18 cellular contexts compared by ENCODE assay signal in the genomic region with DNA sequence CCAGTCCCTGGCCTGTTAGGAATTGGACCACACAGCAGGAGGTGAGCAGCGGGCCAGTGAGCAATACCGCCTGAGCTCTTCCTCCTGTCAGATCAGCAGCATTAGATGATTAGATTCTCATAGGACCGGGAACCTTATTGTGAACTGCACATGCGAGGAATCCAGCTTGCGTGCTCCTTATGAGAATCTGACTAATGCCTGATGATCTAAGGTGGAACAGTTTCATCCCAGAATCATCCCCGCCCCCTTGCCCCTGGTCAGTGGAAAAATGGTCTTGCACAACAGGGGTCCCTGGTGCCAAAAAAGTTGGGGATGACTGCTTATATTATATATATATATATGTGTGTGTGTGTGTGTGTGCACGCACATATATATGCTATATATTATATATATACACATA.
DNase-seq lines count a peak whose midpoint lies in the region; ATAC-seq and TF ChIP-seq lines count a peak whose summit lies in the region.
"Had no signal": no experiment of that assay in that cellular context is flagged by ENCODE, and none has a peak within 500 bp of the region (broad histone marks: within the 10 kb centered on the region; RNA-seq: fewer than 3 reads in every experiment).

No MANE protein-coding gene starts in this region.

- TF ChIP-seq CTCF in IMR-90 (conservative IDR thresholded peaks at IDR 0.05; ENCODE audit: low read depth, low read length) (no peak), choroid plexus epithelial cell (conservative IDR thresholded peaks at IDR 0.05; ENCODE audit: low read depth, low read length) (no peak)

- DNase-seq in IMR-90: peak; percentile 76
- peak; percentile 33 for DNase-seq in choroid plexus epithelial cell (ENCODE audit: low read depth)
- DNase-seq in kidney tubule cell (ENCODE audit: low spot score): peak; percentile 44
- no peak for DNase-seq in NOMO-1 treated with DMSO at 0.1 percent for 48 hours (lab: John Stamatoyannopoulos, UW; ENCODE audit: unreplicated experiment)
- no peak for DNase-seq in activated naive CD4-positive, alpha-beta T cell treated with anti-CD3 and anti-CD28 coated beads, Interleukin-2, amount 50 U/mL, for 72 hours (ENCODE audit: low spot score in 2 of 2)
- DNase-seq: COR-L47, MG63, NCI-H1092, NCI-H146, NCI-H2081, NCI-H510A treated with DMSO at 0.1 percent for 48 hours, SHP77 treated with DMSO at 0.1 percent for 48 hours had no signal

- no peak overlapping the region for H3K4me2 ChIP-seq in IMR-90 (ENCODE audit: low read depth, low read length)
- H3K4me2 ChIP-seq: GM23338, KMS-11 had no signal

- POLR2A ChIA-PET in IMR-90 (lab: Charles Lee; ENCODE audit: unreplicated experiment): no interaction called here

- H3K27ac ChIP-seq in ACC112 (ENCODE audit: low read depth, low read length) (peak overlapping the region; percentile 9; the same call in 1 of the 2 replicates), IMR-90 (ENCODE audit: insufficient read depth, low read length) (no peak overlapping the region)
- H3K27ac ChIP-seq: C4-2B, KMS-11 had no signal

- H3K36me3 ChIP-seq in ACC112 (ENCODE audit: insufficient read depth, low read length): peaks cover 4% of the 10 kb centered on the region; the same call in 1 of the 2 replicates
- peaks cover 1% of the 10 kb centered on the region; the same call in 1 of the 2 replicates for H3K36me3 ChIP-seq in IMR-90 (ENCODE audit: control insufficient read depth, insufficient read depth, low read length)
- H3K36me3 ChIP-seq: MG63 had no signal

- intact Hi-C loops in IMR-90 (cut with micrococcal nuclease): loop anchor here (10.0 kb wide), 1 partner anchor 246 kb away; no protein-coding TSS in a partner anchor

- 0 out of 2 replicates have a peak overlapping the region, but pooled peaks have one; percentile 59 for H3K23ac ChIP-seq in IMR-90 (ENCODE audit: low read depth, low read length)

- no peaks in the 10 kb centered on the region for H3K79me2 ChIP-seq in ACC112 (ENCODE audit: control insufficient read depth, insufficient read depth, low read length, unreplicated experiment)

- no peaks in the 10 kb centered on the region for H3K36me3 Mint-ChIP-seq in activated naive CD4-positive, alpha-beta T cell treated with anti-CD3 and anti-CD28 coated beads, Interleukin-2, amount 50 U/mL, for 72 hours

- no peak overlapping the region for H3K18ac ChIP-seq in IMR-90 (ENCODE audit: low read depth, low read length)

- dilution Hi-C loops in IMR-90 (cut with HindIII; ENCODE audit: low sequenced_read_pairs, unreplicated experiment): no loop called here

- no peak overlapping the region for H2AFZ ChIP-seq in ACC112 (ENCODE audit: low read length, unreplicated experiment)
- no peak overlapping the region for H2AFZ ChIP-seq in IMR-90 (replicated peaks; ENCODE audit: low read length, poor library complexity)
- H2AFZ ChIP-seq: GM23338 had no signal

- 66% methylated on average over 3 of the region's 7 CpGs; no CpG with 5 or more reads in 1 of the 2 experiments for WGBS in IMR-90 (ENCODE audit: extremely low coverage in 2 of 2, insufficient read length in 1 of 2), 2 experiments

- ATAC-seq in IMR-90 (ENCODE audit: low read depth): peak; percentile 49
- ATAC-seq in GM21576 (IDR thresholded peaks at IDR 0.05; ENCODE audit: unreplicated experiment): no peak
- ATAC-seq in GM18517 (IDR thresholded peaks at IDR 0.05; ENCODE audit: unreplicated experiment): no peak
- no peak for ATAC-seq in activated naive CD4-positive, alpha-beta T cell treated with anti-CD3 and anti-CD28 coated beads, Interleukin-2, amount 50 U/mL, for 72 hours
- ATAC-seq: GM23338 had no signal

- H2AK9ac ChIP-seq in IMR-90 (replicated peaks; ENCODE audit: low read depth, low read length, poor library complexity): no peak overlapping the region

- H3K4me3 ChIP-seq in ACC112 (ENCODE audit: low read depth, low read length) (no peak overlapping the region), IMR-90 (ENCODE audit: insufficient read depth, low read depth, low read length) (no peak overlapping the region), choroid plexus epithelial cell (ENCODE audit: low read depth, low read length) (no peak overlapping the region)
- H3K4me3 ChIP-seq: GM23338, MG63 had no signal

- H4K5ac ChIP-seq in IMR-90 (ENCODE audit: low read depth, low read length): no peak overlapping the region

- 0 out of 2 replicates have a peak overlapping the region, but pooled peaks have one; percentile 4 for H2AK5ac ChIP-seq in IMR-90 (ENCODE audit: low read depth, low read length)

- BruUV-seq in IMR-90 (replicated peaks; lab: Mats Ljungman, UMichigan): no TSS peak

- H4K20me1 ChIP-seq in IMR-90 (ENCODE audit: insufficient read depth, low read length): no peaks in the 10 kb centered on the region

- H3K27ac Mint-ChIP-seq in activated naive CD4-positive, alpha-beta T cell treated with anti-CD3 and anti-CD28 coated beads, Interleukin-2, amount 50 U/mL, for 72 hours: no peak overlapping the region
- H3K27ac Mint-ChIP-seq: GM23338 had no signal

- H3K9me3 ChIP-seq in IMR-90 (ENCODE audit: control insufficient read depth, insufficient read depth, low read length): no peaks in the 10 kb centered on the region
- H3K9me3 ChIP-seq: MG63 had no signal

- H2BK5ac ChIP-seq in IMR-90 (ENCODE audit: low read depth, low read length, poor library complexity, severe bottlenecking): no peak overlapping the region

- no peak overlapping the region for H3K9ac ChIP-seq in IMR-90 (ENCODE audit: low read depth, low read length)
- H3K9ac ChIP-seq: KMS-11 had no signal

- H2BK20ac ChIP-seq in IMR-90 (ENCODE audit: low read depth, low read length): no peak overlapping the region

- no peaks in the 10 kb centered on the region for H3K9me3 Mint-ChIP-seq in activated naive CD4-positive, alpha-beta T cell treated with anti-CD3 and anti-CD28 coated beads, Interleukin-2, amount 50 U/mL, for 72 hours
- H3K9me3 Mint-ChIP-seq: GM23338 had no signal

- peak overlapping the region; percentile 70 for H2BK120ac ChIP-seq in IMR-90 (ENCODE audit: low read depth, low read length)

- H3K56ac ChIP-seq in IMR-90 (ENCODE audit: extremely low read depth, insufficient read depth, low read length): no peak overlapping the region

- no peak overlapping the region for H2BK15ac ChIP-seq in IMR-90 (ENCODE audit: low read depth, low read length)

- H4K91ac ChIP-seq in IMR-90 (ENCODE audit: insufficient read depth, low read depth, low read length): peak overlapping the region; percentile 40

- TF ChIP-seq RAD21 in IMR-90 (IDR thresholded peaks at IDR 0.05; ENCODE audit: low read length): no peak

- H3K4ac ChIP-seq in IMR-90 (ENCODE audit: low read depth, low read length): peak overlapping the region; percentile 37

- no peaks in the 10 kb centered on the region for H3K79me1 ChIP-seq in IMR-90 (ENCODE audit: low read depth in 1 of 2, low read length in 2 of 2)

- in situ Hi-C loops in IMR-90 (cut with MboI; ENCODE audit: low sequenced_read_pairs): no loop called here

- CTCF ChIA-PET in IMR-90 (lab: Yijun Ruan, JAX): interaction anchor here (0.5 to 0.6 kb wide), 2 partner anchors 78 to 941 kb away, joined by 3 to 6 read pairs; no protein-coding TSS in a partner anchor

- peaks cover 4% of the 10 kb centered on the region; the same call in 1 of the 2 replicates for H3K9me1 ChIP-seq in IMR-90 (ENCODE audit: insufficient read depth, low read length)

- H3K27me3 ChIP-seq in ACC112 (ENCODE audit: insufficient read depth, low read length): no peaks in the 10 kb centered on the region
- no peaks in the 10 kb centered on the region for H3K27me3 ChIP-seq in IMR-90 (ENCODE audit: control insufficient read depth, insufficient read depth, low read length)
- H3K27me3 ChIP-seq: MG63 had no signal

- no peak for TF ChIP-seq POLR2A in IMR-90 (IDR thresholded peaks at IDR 0.05; ENCODE audit: low read depth, low read length)

- peak overlapping the region in 1 of 2 experiments; percentile 77; a peak in 1 of 4 replicates for H4K8ac ChIP-seq in IMR-90 (ENCODE audit: low read depth in 2 of 2, low read length in 2 of 2)

- peak overlapping the region; percentile 50; the same call in 1 of the 2 replicates for H3K14ac ChIP-seq in IMR-90 (replicated peaks; ENCODE audit: low read depth, low read length)

- H3K4me1 ChIP-seq in ACC112 (ENCODE audit: control insufficient read depth, insufficient read depth, low read length, unreplicated experiment): peaks cover 21% of the 10 kb centered on the region
- peaks cover 3% of the 10 kb centered on the region for H3K4me1 ChIP-seq in IMR-90 (ENCODE audit: control insufficient read depth, insufficient read depth, low read length)

TF ChIP-seq in IMR-90, 13 proteins besides CTCF, POLR2A, EP300 and RAD21:
- no peak for TF ChIP-seq MXI1 (IDR thresholded peaks at IDR 0.05; ENCODE audit: borderline replicate concordance, low read depth, low read length)
- peak; percentile 77 for TF ChIP-seq CEBPB (IDR thresholded peaks at IDR 0.05; ENCODE audit: low read depth, low read length)
- no peak for TF ChIP-seq SMC3 (IDR thresholded peaks at IDR 0.05; ENCODE audit: low read depth, low read length)

Comparison
In these comparisons a context has a peak if more than half of its experiments do, and no peak if none do; other contexts are left out.
1. DNase-seq: peak in IMR-90 (single experiment), choroid plexus epithelial cell (single experiment) and kidney tubule cell (single experiment); none in NOMO-1 treated with DMSO at 0.1 percent for 48 hours (single experiment) and activated naive CD4-positive, alpha-beta T cell treated with anti-CD3 and anti-CD28 coated beads, Interleukin-2, amount 50 U/mL, for 72 hours (0 of 2).